ENCODE assay signal across 8 cellular contexts in genomic region chr5:176533390-176533789, GRCh38. TPM values are rescaled to one million over a fixed set of nuclear protein-coding genes. Genes with fewer than 3 reads are reported as not detected.
DNase-seq lines count a peak whose midpoint lies in the region; ATAC-seq lines count a peak whose summit lies in the region.

No MANE protein-coding gene starts in this region.

- H2BK15ac ChIP-seq in mesenchymal stem cell (ENCODE audit: low read depth, poor library complexity, severe bottlenecking), result no peak overlapping the region

- H3K4ac ChIP-seq in mesenchymal stem cell (ENCODE audit: low read depth in 1 of 2, low read length in 2 of 2), result no peak overlapping the region

- no peak overlapping the region for H2BK5ac ChIP-seq in mesenchymal stem cell (ENCODE audit: low read depth, low read length, poor library complexity, severe bottlenecking)

- H4K91ac ChIP-seq in mesenchymal stem cell (ENCODE audit: low read length), result no peak overlapping the region

- H2BK12ac ChIP-seq in mesenchymal stem cell (ENCODE audit: low read length in 2 of 2), result no peak overlapping the region

- H3K9me3 Mint-ChIP-seq in activated naive CD4-positive, alpha-beta T cell treated with anti-CD3 and anti-CD28 coated beads, Interleukin-2, amount 10 ng/mL, durations not matched to agents 7 days and 5 days, result no peaks in the 10 kb centered on the region
- no peaks in the 10 kb centered on the region for H3K9me3 Mint-ChIP-seq in activated naive CD8-positive, alpha-beta T cell treated with anti-CD3 and anti-CD28 coated beads, Interleukin-2, amount 50 U/mL, for 24 hours

- peak overlapping the region; percentile 96 for H3K4me3 Mint-ChIP-seq in activated naive CD4-positive, alpha-beta T cell treated with anti-CD3 and anti-CD28 coated beads, Interleukin-2, amount 10 ng/mL, durations not matched to agents 7 days and 5 days
- peak overlapping the region; percentile 98 for H3K4me3 Mint-ChIP-seq in activated naive CD8-positive, alpha-beta T cell treated with anti-CD3 and anti-CD28 coated beads, Interleukin-2, amount 50 U/mL, for 24 hours

- H3K4me1 Mint-ChIP-seq in activated naive CD4-positive, alpha-beta T cell treated with anti-CD3 and anti-CD28 coated beads, Interleukin-2, amount 10 ng/mL, durations not matched to agents 7 days and 5 days, result peaks cover 60% of the 10 kb centered on the region
- H3K4me1 Mint-ChIP-seq in activated naive CD8-positive, alpha-beta T cell treated with anti-CD3 and anti-CD28 coated beads, Interleukin-2, amount 50 U/mL, for 24 hours, result peaks cover 57% of the 10 kb centered on the region

- no peak overlapping the region for H3K23ac ChIP-seq in mesenchymal stem cell (ENCODE audit: low read length in 2 of 2)

- no peak overlapping the region for H2AFZ ChIP-seq in mesenchymal stem cell (ENCODE audit: low read depth, low read length)

- H3K79me1 ChIP-seq in mesenchymal stem cell (replicated peaks; ENCODE audit: low read length, poor library complexity, severe bottlenecking), result peaks cover 22% of the 10 kb centered on the region

- no peak overlapping the region for H2BK120ac ChIP-seq in mesenchymal stem cell (ENCODE audit: low read depth, low read length)

- H3K9me3 ChIP-seq in mesenchymal stem cell (ENCODE audit: control insufficient read depth, low read length), result no peaks in the 10 kb centered on the region

- H3K27me3 Mint-ChIP-seq in activated naive CD4-positive, alpha-beta T cell treated with anti-CD3 and anti-CD28 coated beads, Interleukin-2, amount 10 ng/mL, durations not matched to agents 7 days and 5 days, result no peaks in the 10 kb centered on the region
- H3K27me3 Mint-ChIP-seq in activated naive CD8-positive, alpha-beta T cell treated with anti-CD3 and anti-CD28 coated beads, Interleukin-2, amount 50 U/mL, for 24 hours, result no peaks in the 10 kb centered on the region

- H3K4me1 ChIP-seq in mesenchymal stem cell (ENCODE audit: control insufficient read depth, insufficient read depth, low read depth, low read length) (peaks cover 50% of the 10 kb centered on the region), urinary bladder (ENCODE audit: insufficient read depth) (no peaks in the 10 kb centered on the region)

- no peak overlapping the region for H4K8ac ChIP-seq in mesenchymal stem cell (ENCODE audit: low read length)

- DNase-seq in activated naive CD4-positive, alpha-beta T cell treated with anti-CD3 and anti-CD28 coated beads, Interleukin-2, amount 10 ng/mL, durations not matched to agents 7 days and 5 days, result no peak
- DNase-seq in activated naive CD4-positive, alpha-beta T cell treated with anti-CD3 and anti-CD28 coated beads, Interleukin-2, amount 50 U/mL, for 16 hours, result no peak
- DNase-seq in activated naive CD8-positive, alpha-beta T cell treated with anti-CD3 and anti-CD28 coated beads, Interleukin-2, amount 50 U/mL, for 24 hours, result no peak
- DNase-seq in mesenchymal stem cell (no peak), NCI-H146 treated with DMSO at 0.1 percent for 48 hours (lab: John Stamatoyannopoulos, UW; ENCODE audit: unreplicated experiment) (no peak), NCI-H1930 (lab: John Stamatoyannopoulos, UW) (no peak)

- peak overlapping the region; percentile 49 for H3K27ac ChIP-seq in mesenchymal stem cell (ENCODE audit: low read length, poor library complexity, severe bottlenecking)
- peak overlapping the region; percentile 46 for H3K27ac ChIP-seq in urinary bladder (ENCODE audit: low read depth)

- no peak overlapping the region for H3K14ac ChIP-seq in mesenchymal stem cell (ENCODE audit: low read length in 2 of 2)

- no peak for ATAC-seq in activated naive CD8-positive, alpha-beta T cell treated with anti-CD3 and anti-CD28 coated beads, Interleukin-2, amount 50 U/mL, for 24 hours
- ATAC-seq in HG02763 (IDR thresholded peaks at IDR 0.05; ENCODE audit: unreplicated experiment), result no peak

- no peak overlapping the region for H3K18ac ChIP-seq in mesenchymal stem cell (ENCODE audit: low read depth in 1 of 2, low read length in 2 of 2)

- no peak overlapping the region for H2AK5ac ChIP-seq in mesenchymal stem cell (ENCODE audit: low read length, severe bottlenecking)

- H3K27me3 ChIP-seq in mesenchymal stem cell (ENCODE audit: control insufficient read depth in 1 of 2, insufficient read depth in 1 of 2, low read length in 2 of 2), result no peaks in the 10 kb centered on the region

- peak overlapping the region; percentile 100 for H3K27ac Mint-ChIP-seq in activated naive CD4-positive, alpha-beta T cell treated with anti-CD3 and anti-CD28 coated beads, Interleukin-2, amount 10 ng/mL, durations not matched to agents 7 days and 5 days
- peak overlapping the region; percentile 90 for H3K27ac Mint-ChIP-seq in activated naive CD8-positive, alpha-beta T cell treated with anti-CD3 and anti-CD28 coated beads, Interleukin-2, amount 50 U/mL, for 24 hours

- H3K36me3 ChIP-seq in mesenchymal stem cell (ENCODE audit: control insufficient read depth in 1 of 2, insufficient read depth in 2 of 2, low read depth in 1 of 2, low read length in 2 of 2) (peaks cover 27 to 55% of the 10 kb centered on the region in 2 experiments), urinary bladder (ENCODE audit: insufficient read depth) (peaks cover 1% of the 10 kb centered on the region)

- no peak overlapping the region for H3K4me3 ChIP-seq in mesenchymal stem cell (ENCODE audit: insufficient read depth in 1 of 2, low read depth in 1 of 2, low read length in 2 of 2)
- no peak overlapping the region for H3K4me3 ChIP-seq in urinary bladder (ENCODE audit: low read depth, low read length)

- 82% methylated on average over 8 of the region's 8 CpGs for WGBS in mesenchymal stem cell
- 27% methylated on average over 8 of the region's 8 CpGs for WGBS in urinary bladder

- H3K4me2 ChIP-seq in mesenchymal stem cell (ENCODE audit: low read length, poor library complexity, severe bottlenecking), result peak overlapping the region; percentile 29

- H3K36me3 Mint-ChIP-seq in activated naive CD4-positive, alpha-beta T cell treated with anti-CD3 and anti-CD28 coated beads, Interleukin-2, amount 10 ng/mL, durations not matched to agents 7 days and 5 days, result peaks cover 46% of the 10 kb centered on the region
- H3K36me3 Mint-ChIP-seq in activated naive CD8-positive, alpha-beta T cell treated with anti-CD3 and anti-CD28 coated beads, Interleukin-2, amount 50 U/mL, for 24 hours (ENCODE audit: low read depth), result peaks cover 17% of the 10 kb centered on the region

- H3K9ac ChIP-seq in mesenchymal stem cell (ENCODE audit: low read length), result peak overlapping the region; percentile 23

- CTCF ChIA-PET in activated naive CD4-positive, alpha-beta T cell treated with anti-CD3 and anti-CD28 coated beads, Interleukin-2, amount 10 ng/mL, durations not matched to agents 7 days and 5 days (lab: Charles Lee), result interaction anchor here (0.7 to 3.5 kb wide), 7 partner anchors 10 to 116 kb away, joined by 3 to 14 read pairs (median 4); partner anchors contain the start of gene FAF2

RNA-seq across cellular contexts. Expression of gene RNF44, which starts 3.8 kb away (rescaled TPM):
- 19.2 TPM for polyA plus RNA-seq in mesenchymal stem cell (2013, experiment 1 of 2)
- polyA plus RNA-seq in mesenchymal stem cell (2013, experiment 2 of 2), result 17.6 TPM
- 8.1 TPM for total RNA-seq in urinary bladder
- polyA plus RNA-seq in urinary bladder, result 25.8 TPM

RNA-seq across cellular contexts. Expression of gene CDHR2, which starts 15.8 kb away (rescaled TPM):
- polyA plus RNA-seq in mesenchymal stem cell (2013, experiment 1 of 2), result 0.01 TPM
- not detected for polyA plus RNA-seq in mesenchymal stem cell (2013, experiment 2 of 2)
- total RNA-seq in urinary bladder, result not detected
- not detected for polyA plus RNA-seq in urinary bladder
